8 cellular contexts compared by ENCODE assay signal in the genomic region with DNA sequence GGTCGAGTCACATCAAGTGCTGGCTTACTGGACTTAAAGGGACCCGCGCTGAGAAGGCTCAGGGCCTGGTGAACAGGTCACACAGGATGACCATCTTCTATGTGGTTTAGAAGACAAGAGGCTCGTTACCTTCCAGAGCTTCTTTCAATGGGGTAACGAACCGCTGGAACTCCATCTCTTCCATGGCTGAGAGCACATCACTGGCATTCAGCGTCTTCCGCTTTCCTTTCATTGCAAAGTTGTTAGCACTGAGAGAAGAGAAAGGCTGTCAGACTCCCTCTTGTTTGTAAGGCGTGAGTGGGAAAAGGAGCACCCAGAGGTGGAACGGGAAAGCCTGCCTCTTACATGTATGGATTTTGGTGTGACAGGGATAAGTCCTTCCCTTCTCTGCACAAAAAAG. TPM values are rescaled to one million over a fixed set of nuclear protein-coding genes. Genes with fewer than 3 reads are reported as not detected.
DNase-seq lines count a peak whose midpoint lies in the region; ATAC-seq, FAIRE-seq and TF ChIP-seq lines count a peak whose summit lies in the region.

No MANE protein-coding gene starts in this region.

- 36% methylated on average over 10 of the region's 10 CpGs for WGBS in suprapubic skin

- H3K27me3 ChIP-seq in keratinocyte (ENCODE audit: control insufficient read depth, extremely low read depth, insufficient read depth, low read length), result no peaks in the 10 kb centered on the region
- H3K27me3 ChIP-seq in suprapubic skin, result no peaks in the 10 kb centered on the region

- DNase-seq in T-helper 1 cell (no peak), keratinocyte (ENCODE audit: low read depth, low spot score) (no peak), suprapubic skin (ENCODE audit: low spot score in 2 of 2) (no peak), anterior cingulate cortex (lab: John Stamatoyannopoulos, UW) (no peak)
- DNase-seq in activated T-helper 2 cell treated with anti-CD3 and anti-CD28 coated beads, Interferon-gamma antibody, Interleukin-2, Interleukin-4, amounts not matched to agents 10 μg/mL and 5 μg/mL and 100 μg/mL, durations not matched to agents 14 hours and 24 hours and 36 hours (ENCODE audit: low spot score), result no peak
- DNase-seq in stimulated activated CD4-positive, alpha-beta T cell treated with anti-CD3 and anti-CD28 coated beads, Interleukin-4, amount 100 ng/mL, for 4 hours, result no peak

- peaks cover 4% of the 10 kb centered on the region for H3K4me1 ChIP-seq in keratinocyte (ENCODE audit: control insufficient read depth, extremely low read depth, insufficient read depth, low read length)
- H3K4me1 ChIP-seq in suprapubic skin, result peaks cover 29% of the 10 kb centered on the region

- H3K4me3 ChIP-seq in keratinocyte (ENCODE audit: control insufficient read depth in 2 of 3, extremely low read depth in 1 of 3, insufficient read depth in 2 of 3, low read depth in 1 of 3, low read length in 3 of 3), result peak overlapping the region; percentile 74 to 98 (median 93)
- H3K4me3 ChIP-seq in suprapubic skin, result peak overlapping the region; percentile 73

- intact Hi-C loops in activated T-helper 2 cell treated with anti-CD3 and anti-CD28 coated beads, Interferon-gamma antibody, Interleukin-2, Interleukin-4, amounts not matched to agents 10 μg/mL and 5 μg/mL and 100 μg/mL, durations not matched to agents 14 hours and 24 hours and 36 hours (cut with micrococcal nuclease), result no loop called here

- no peaks in the 10 kb centered on the region for H3K9me3 Mint-ChIP-seq in T-helper 1 cell treated with Interleukin-12 subunit alpha and Interleukin-12 subunit beta and Interleukin-4 antibody, amounts not matched to agents 30 μg/mL and 1 μg/mL, for 36 hours
- H3K9me3 Mint-ChIP-seq in activated T-helper 2 cell treated with anti-CD3 and anti-CD28 coated beads, Interferon-gamma antibody, Interleukin-2, Interleukin-4, amounts not matched to agents 10 μg/mL and 5 μg/mL and 100 μg/mL, durations not matched to agents 14 hours and 24 hours and 36 hours, result no peaks in the 10 kb centered on the region

- no peak for TF ChIP-seq POLR2A in suprapubic skin (IDR thresholded peaks at IDR 0.05)

- TF ChIP-seq EP300 in suprapubic skin (IDR thresholded peaks at IDR 0.05), result no peak

- TF ChIP-seq CTCF in keratinocyte (optimal IDR thresholded peaks at IDR 0.05 in 1 of 3, IDR thresholded peaks at IDR 0.05 in 1 of 3, conservative IDR thresholded peaks at IDR 0.05 in 1 of 3; ENCODE audit: extremely low read depth in 1 of 3, insufficient read depth in 2 of 3, low read length in 3 of 3) (no peak), suprapubic skin (IDR thresholded peaks at IDR 0.05) (no peak)

- H3K27me3 Mint-ChIP-seq in T-helper 1 cell treated with Interleukin-12 subunit alpha and Interleukin-12 subunit beta and Interleukin-4 antibody, amounts not matched to agents 30 μg/mL and 1 μg/mL, for 36 hours (ENCODE audit: low read depth), result no peaks in the 10 kb centered on the region
- H3K27me3 Mint-ChIP-seq in activated T-helper 2 cell treated with anti-CD3 and anti-CD28 coated beads, Interferon-gamma antibody, Interleukin-2, Interleukin-4, amounts not matched to agents 10 μg/mL and 5 μg/mL and 100 μg/mL, durations not matched to agents 14 hours and 24 hours and 36 hours (ENCODE audit: low read depth), result no peaks in the 10 kb centered on the region

- H4K20me1 ChIP-seq in keratinocyte (ENCODE audit: control insufficient read depth, extremely low read depth, insufficient read depth, low read length), result no peaks in the 10 kb centered on the region

- H3K9ac ChIP-seq in keratinocyte (ENCODE audit: control insufficient read depth, extremely low read depth, insufficient read depth, low read length), result peak overlapping the region; percentile 97

- peaks cover 17% of the 10 kb centered on the region for H3K4me1 Mint-ChIP-seq in T-helper 1 cell treated with Interleukin-12 subunit alpha and Interleukin-12 subunit beta and Interleukin-4 antibody, amounts not matched to agents 30 μg/mL and 1 μg/mL, for 36 hours (ENCODE audit: low read depth)
- peaks cover 20% of the 10 kb centered on the region for H3K4me1 Mint-ChIP-seq in activated T-helper 2 cell treated with anti-CD3 and anti-CD28 coated beads, Interferon-gamma antibody, Interleukin-2, Interleukin-4, amounts not matched to agents 10 μg/mL and 5 μg/mL and 100 μg/mL, durations not matched to agents 14 hours and 24 hours and 36 hours (ENCODE audit: low read depth)

- H3K9me1 ChIP-seq in keratinocyte (ENCODE audit: control insufficient read depth, extremely low read depth, insufficient read depth, low read length), result no peaks in the 10 kb centered on the region

- no peak for FAIRE-seq in keratinocyte (lab: Jason Lieb, UNC)

- peaks cover 4 to 18% of the 10 kb centered on the region in 2 experiments for H3K36me3 ChIP-seq in keratinocyte (ENCODE audit: control insufficient read depth in 2 of 2, extremely low read depth in 1 of 2, insufficient read depth in 2 of 2, low read length in 2 of 2)
- H3K36me3 ChIP-seq in suprapubic skin, result peaks cover 17% of the 10 kb centered on the region

- H3K27ac ChIP-seq in keratinocyte (ENCODE audit: control insufficient read depth, insufficient read depth, low read length) (peak overlapping the region; percentile 99), suprapubic skin (peak overlapping the region; percentile 95)

- H3K4me3 Mint-ChIP-seq in T-helper 1 cell treated with Interleukin-12 subunit alpha and Interleukin-12 subunit beta and Interleukin-4 antibody, amounts not matched to agents 30 μg/mL and 1 μg/mL, for 36 hours, result peak overlapping the region; percentile 97
- peak overlapping the region; percentile 97 for H3K4me3 Mint-ChIP-seq in activated T-helper 2 cell treated with anti-CD3 and anti-CD28 coated beads, Interferon-gamma antibody, Interleukin-2, Interleukin-4, amounts not matched to agents 10 μg/mL and 5 μg/mL and 100 μg/mL, durations not matched to agents 14 hours and 24 hours and 36 hours (ENCODE audit: low read depth)

- H3K36me3 Mint-ChIP-seq in T-helper 1 cell treated with Interleukin-12 subunit alpha and Interleukin-12 subunit beta and Interleukin-4 antibody, amounts not matched to agents 30 μg/mL and 1 μg/mL, for 36 hours (ENCODE audit: low read depth), result peaks cover 25% of the 10 kb centered on the region
- H3K36me3 Mint-ChIP-seq in activated T-helper 2 cell treated with anti-CD3 and anti-CD28 coated beads, Interferon-gamma antibody, Interleukin-2, Interleukin-4, amounts not matched to agents 10 μg/mL and 5 μg/mL and 100 μg/mL, durations not matched to agents 14 hours and 24 hours and 36 hours (ENCODE audit: low read depth), result peaks cover 33% of the 10 kb centered on the region

- no peak for ATAC-seq in HG02973 (IDR thresholded peaks at IDR 0.05; ENCODE audit: unreplicated experiment)

- H3K27ac Mint-ChIP-seq in T-helper 1 cell treated with Interleukin-12 subunit alpha and Interleukin-12 subunit beta and Interleukin-4 antibody, amounts not matched to agents 30 μg/mL and 1 μg/mL, for 36 hours, result peak overlapping the region; percentile 99
- H3K27ac Mint-ChIP-seq in activated T-helper 2 cell treated with anti-CD3 and anti-CD28 coated beads, Interferon-gamma antibody, Interleukin-2, Interleukin-4, amounts not matched to agents 10 μg/mL and 5 μg/mL and 100 μg/mL, durations not matched to agents 14 hours and 24 hours and 36 hours, result peak overlapping the region; percentile 99

- H3K79me2 ChIP-seq in keratinocyte (ENCODE audit: control insufficient read depth, insufficient read depth, low read length), result peaks cover 21% of the 10 kb centered on the region

- peak overlapping the region; percentile 88 for H3K4me2 ChIP-seq in keratinocyte (ENCODE audit: control insufficient read depth, extremely low read depth, insufficient read depth, low read depth, low read length)

- H3K9me3 ChIP-seq in keratinocyte (ENCODE audit: control insufficient read depth, low read depth, low read length) (no peaks in the 10 kb centered on the region), suprapubic skin (no peaks in the 10 kb centered on the region)

- dilution Hi-C loops in keratinocyte (cut with MboI; ENCODE audit: extremely low pct_ligation_motif_present, low sequenced_read_pairs), result loop anchor here (10.0 kb wide), 1 partner anchor 65 kb away; the partner anchor contains the start of genes BSPRY and WDR31

- H2AFZ ChIP-seq in keratinocyte (ENCODE audit: control insufficient read depth, low read length), result peak overlapping the region; percentile 92

RNA-seq across cellular contexts. Expression of gene POLE3, which starts 1.0 kb away (rescaled TPM):
- 71.0 and 73.8 TPM in 2 replicates for total RNA-seq in activated T-helper 2 cell treated with anti-CD3 and anti-CD28 coated beads, Interferon-gamma antibody, Interleukin-2, Interleukin-4, amounts not matched to agents 10 μg/mL and 5 μg/mL and 100 μg/mL, durations not matched to agents 14 hours and 24 hours and 36 hours
- 52.0 to 77.2 TPM (median 69.0 TPM) in 3 replicates for polyA plus RNA-seq in keratinocyte
- 40.8 TPM for polyA plus RNA-seq in keratinocyte (2011; ENCODE audit: low read depth)
- 48.1 and 84.8 TPM in 2 replicates for polyA plus RNA-seq in keratinocyte (2011; cell fraction: cytosol; rRNA removed)
- polyA plus RNA-seq in keratinocyte (2011; cell fraction: nucleus; rRNA removed), result 24.1 and 32.3 TPM in 2 replicates
- polyA plus RNA-seq in keratinocyte (2012; ENCODE audit: low replicate concordance), result 28.4 and 49.3 TPM in 2 replicates
- polyA minus RNA-seq in keratinocyte, result 18.0 to 43.8 TPM (median 31.2 TPM) in 3 replicates
- polyA minus RNA-seq in keratinocyte (2011; cell fraction: cytosol; rRNA and poly(A)+ RNA removed), result 23.8 TPM
- 5.3 and 10.2 TPM in 2 replicates for polyA minus RNA-seq in keratinocyte (2011; cell fraction: nucleus; rRNA and poly(A)+ RNA removed)
- 10 to 100 TPM; 32.6 to 52.6 (median 36.6) TPM for total RNA-seq in suprapubic skin

RNA-seq across cellular contexts. Expression of gene C9orf43, which starts 1.1 kb away (rescaled TPM):
- 0.48 TPM in 2 replicates for total RNA-seq in activated T-helper 2 cell treated with anti-CD3 and anti-CD28 coated beads, Interferon-gamma antibody, Interleukin-2, Interleukin-4, amounts not matched to agents 10 μg/mL and 5 μg/mL and 100 μg/mL, durations not matched to agents 14 hours and 24 hours and 36 hours
- 0.75 to 0.91 TPM (median 0.89 TPM) in 3 replicates for polyA plus RNA-seq in keratinocyte
- 0.92 TPM for polyA plus RNA-seq in keratinocyte (2011; ENCODE audit: low read depth)
- polyA plus RNA-seq in keratinocyte (2011; cell fraction: cytosol; rRNA removed), result 0.91 and 1.1 TPM in 2 replicates
- polyA plus RNA-seq in keratinocyte (2011; cell fraction: nucleus; rRNA removed), result 0.51 and 1.0 TPM in 2 replicates
- polyA plus RNA-seq in keratinocyte (2012; ENCODE audit: low replicate concordance), result 0.30 and 0.34 TPM in 2 replicates
- polyA minus RNA-seq in keratinocyte, result 0.49 to 2.2 TPM in 2 of 3 replicates, not detected in the other
- not detected for polyA minus RNA-seq in keratinocyte (2011; cell fraction: cytosol; rRNA and poly(A)+ RNA removed)
- polyA minus RNA-seq in keratinocyte (2011; cell fraction: nucleus; rRNA and poly(A)+ RNA removed), result 0.53 and 0.54 TPM in 2 replicates
- 1 to 10 TPM in 3 of 4 donors, under 1 TPM in 1; 0.57 to 2.2 (median 2.1) TPM for total RNA-seq in suprapubic skin

RNA-seq across cellular contexts. Expression of gene ALAD, which starts 8.4 kb away (rescaled TPM):
- total RNA-seq in activated T-helper 2 cell treated with anti-CD3 and anti-CD28 coated beads, Interferon-gamma antibody, Interleukin-2, Interleukin-4, amounts not matched to agents 10 μg/mL and 5 μg/mL and 100 μg/mL, durations not matched to agents 14 hours and 24 hours and 36 hours, result 27.9 and 28.3 TPM in 2 replicates
- 6.7 to 9.3 TPM (median 9.0 TPM) in 3 replicates for polyA plus RNA-seq in keratinocyte
- 1.9 TPM for polyA plus RNA-seq in keratinocyte (2011; ENCODE audit: low read depth)
- polyA plus RNA-seq in keratinocyte (2011; cell fraction: cytosol; rRNA removed), result 4.6 and 6.5 TPM in 2 replicates
- polyA plus RNA-seq in keratinocyte (2011; cell fraction: nucleus; rRNA removed), result 10.9 and 11.2 TPM in 2 replicates
- polyA plus RNA-seq in keratinocyte (2012; ENCODE audit: low replicate concordance), result 5.8 and 14.0 TPM in 2 replicates
- polyA minus RNA-seq in keratinocyte, result 5.0 to 17.5 TPM (median 7.0 TPM) in 3 replicates
- polyA minus RNA-seq in keratinocyte (2011; cell fraction: cytosol; rRNA and poly(A)+ RNA removed), result 6.7 TPM
- 3.8 and 6.4 TPM in 2 replicates for polyA minus RNA-seq in keratinocyte (2011; cell fraction: nucleus; rRNA and poly(A)+ RNA removed)
- 10 to 100 TPM; 47.1 to 66.6 (median 53.6) TPM for total RNA-seq in suprapubic skin

RNA-seq across cellular contexts. Expression of gene HDHD3, which starts 32.7 kb away (rescaled TPM):
- 18.7 and 18.8 TPM in 2 replicates for total RNA-seq in activated T-helper 2 cell treated with anti-CD3 and anti-CD28 coated beads, Interferon-gamma antibody, Interleukin-2, Interleukin-4, amounts not matched to agents 10 μg/mL and 5 μg/mL and 100 μg/mL, durations not matched to agents 14 hours and 24 hours and 36 hours
- polyA plus RNA-seq in keratinocyte, result 14.7 to 27.9 TPM (median 16.5 TPM) in 3 replicates
- polyA plus RNA-seq in keratinocyte (2011; ENCODE audit: low read depth), result 6.4 TPM
- polyA plus RNA-seq in keratinocyte (2011; cell fraction: cytosol; rRNA removed), result 10.2 and 15.2 TPM in 2 replicates
- 29.1 and 33.1 TPM in 2 replicates for polyA plus RNA-seq in keratinocyte (2011; cell fraction: nucleus; rRNA removed)
- 11.4 and 17.5 TPM in 2 replicates for polyA plus RNA-seq in keratinocyte (2012; ENCODE audit: low replicate concordance)
- 9.8 to 17.6 TPM (median 16.6 TPM) in 3 replicates for polyA minus RNA-seq in keratinocyte
- polyA minus RNA-seq in keratinocyte (2011; cell fraction: cytosol; rRNA and poly(A)+ RNA removed), result 14.8 TPM
- 10.6 and 16.1 TPM in 2 replicates for polyA minus RNA-seq in keratinocyte (2011; cell fraction: nucleus; rRNA and poly(A)+ RNA removed)
- total RNA-seq in suprapubic skin, result 10 to 100 TPM; 24.9 to 69.0 (median 58.6) TPM

RNA-seq across cellular contexts. Expression of gene RGS3, which starts 54.0 kb away (rescaled TPM):
- total RNA-seq in activated T-helper 2 cell treated with anti-CD3 and anti-CD28 coated beads, Interferon-gamma antibody, Interleukin-2, Interleukin-4, amounts not matched to agents 10 μg/mL and 5 μg/mL and 100 μg/mL, durations not matched to agents 14 hours and 24 hours and 36 hours, result 56.2 and 64.2 TPM in 2 replicates
- polyA plus RNA-seq in keratinocyte, result 19.6 to 23.9 TPM (median 19.6 TPM) in 3 replicates
- polyA plus RNA-seq in keratinocyte (2011; ENCODE audit: low read depth), result 16.7 TPM
- 12.9 and 19.5 TPM in 2 replicates for polyA plus RNA-seq in keratinocyte (2011; cell fraction: cytosol; rRNA removed)
- polyA plus RNA-seq in keratinocyte (2011; cell fraction: nucleus; rRNA removed), result 20.7 and 26.2 TPM in 2 replicates
- polyA plus RNA-seq in keratinocyte (2012; ENCODE audit: low replicate concordance), result 16.0 and 19.9 TPM in 2 replicates
- 12.3 to 21.4 TPM (median 12.4 TPM) in 3 replicates for polyA minus RNA-seq in keratinocyte
- 16.7 TPM for polyA minus RNA-seq in keratinocyte (2011; cell fraction: cytosol; rRNA and poly(A)+ RNA removed)
- polyA minus RNA-seq in keratinocyte (2011; cell fraction: nucleus; rRNA and poly(A)+ RNA removed), result 10.0 and 12.7 TPM in 2 replicates
- 10 to 100 TPM; 11.0 to 18.8 (median 16.0) TPM for total RNA-seq in suprapubic skin
